In genomic region chr5:177027665-177028064, GRCh38 we compare ENCODE assay signal across 10 cellular contexts. TPM values are rescaled to one million over a fixed set of nuclear protein-coding genes. Genes with fewer than 3 reads are reported as not detected.
"Had no signal": no experiment of that assay in that cellular context is flagged by ENCODE, and none has a peak within 500 bp of the region (broad histone marks: within the 10 kb centered on the region; RNA-seq: fewer than 3 reads in every experiment).

No MANE protein-coding gene starts in this region.

- H3K9me3 ChIP-seq: HAP-1 had no signal

- DNase-seq: GM23248, GOT3, H7, IMR-90, Karpas-422, KBM-7 had no signal

- H3K4me3 ChIP-seq: GM23248, HAP-1 had no signal

- H3K9ac ChIP-seq: GM23248, KMS-11 had no signal

- H2AFZ ChIP-seq: GM23248 had no signal

- ATAC-seq: HCT116 had no signal

- H3K4me2 ChIP-seq: KMS-11 had no signal

- H3K27ac ChIP-seq: GM23248, HL-60, KMS-11 had no signal

RNA-seq across cellular contexts. Expression of gene FGFR4, which starts 59.0 kb away (rescaled TPM):
- total RNA-seq: GM23248 had no signal
